8 cellular contexts compared by ENCODE assay signal in genomic region chr4:15232725-15233597, GRCh38.
DNase-seq lines count a peak whose midpoint lies in the region; ATAC-seq and TF ChIP-seq lines count a peak whose summit lies in the region.

No MANE protein-coding gene starts in this region.

- no peaks in the 10 kb centered on the region for H3K36me3 Mint-ChIP-seq in activated naive CD4-positive, alpha-beta T cell treated with anti-CD3 and anti-CD28 coated beads, Interleukin-2, amount 50 U/mL, for 72 hours

- DNase-seq in C1 segment of cervical spinal cord (lab: John Stamatoyannopoulos, UW) (peak in 13 of 14 donors; percentile 16 to 97 (median 31)), right cardiac atrium (peak in 2 of 3 donors; percentile 52 to 61), stomach (no peak), NCI-H1436 (lab: John Stamatoyannopoulos, UW) (no peak)
- DNase-seq in activated naive CD4-positive, alpha-beta T cell treated with anti-CD3 and anti-CD28 coated beads, Interleukin-2, amount 50 U/mL, for 72 hours (ENCODE audit: low spot score in 2 of 2) = no peak

- TF ChIP-seq EP300 in stomach (IDR thresholded peaks at IDR 0.05) = no peak

- H3K9me3 ChIP-seq in right cardiac atrium (ENCODE audit: control insufficient read depth, low read length) (no peaks in the 10 kb centered on the region), stomach (no peaks in the 10 kb centered on the region)

- H3K4me3 ChIP-seq in right cardiac atrium (ENCODE audit: low read length) (no peak overlapping the region), stomach (no peak overlapping the region)

- H3K27ac Mint-ChIP-seq in activated naive CD4-positive, alpha-beta T cell treated with anti-CD3 and anti-CD28 coated beads, Interleukin-2, amount 50 U/mL, for 72 hours = peak overlapping the region; percentile 50 to 83

- no peak for TF ChIP-seq CTCF in stomach (IDR thresholded peaks at IDR 0.05)

- H3K36me3 ChIP-seq in stomach = no peaks in the 10 kb centered on the region

- TF ChIP-seq POLR2A in stomach (IDR thresholded peaks at IDR 0.05) = no peak

- H3K9me3 Mint-ChIP-seq in activated naive CD4-positive, alpha-beta T cell treated with anti-CD3 and anti-CD28 coated beads, Interleukin-2, amount 50 U/mL, for 72 hours = no peaks in the 10 kb centered on the region

- ATAC-seq in HG02798 (IDR thresholded peaks at IDR 0.05; ENCODE audit: poor library complexity, unreplicated experiment) (peak; percentile 27), right cardiac atrium (peak; percentile 19 to 30), GM21360 (IDR thresholded peaks at IDR 0.05; ENCODE audit: unreplicated experiment) (no peak), GM21529 (IDR thresholded peaks at IDR 0.05; ENCODE audit: unreplicated experiment) (no peak)
- ATAC-seq in activated naive CD4-positive, alpha-beta T cell treated with anti-CD3 and anti-CD28 coated beads, Interleukin-2, amount 50 U/mL, for 72 hours = peak; percentile 4 to 42

- 36% methylated on average over 10 of the region's 10 CpGs for WGBS in right cardiac atrium
- 32 to 42% (median 39%) methylated on average over 10 of the region's 10 CpGs for WGBS in stomach, 5 donors

- intact Hi-C loops in right cardiac atrium (cut with DNase I) (loop anchor here in 2 of 4 donors (10.0 kb wide), 1 partner anchor 162 kb away; no protein-coding TSS in a partner anchor), stomach (cut with DNase I; ENCODE audit: low total_unique reads) (no loop called here)

- H3K27ac ChIP-seq in right cardiac atrium (ENCODE audit: low read length) (no peak overlapping the region), stomach (peak overlapping the region in 3 of 5 donors; percentile 17 to 73 (median 56))

- H3K4me1 ChIP-seq in right cardiac atrium (ENCODE audit: control insufficient read depth, insufficient read depth, low read length) (no peaks in the 10 kb centered on the region), stomach (peaks cover 0 to 35% (median 20%) of the 10 kb centered on the region in 4 donors)

- H3K27me3 ChIP-seq in right cardiac atrium (ENCODE audit: control insufficient read depth, insufficient read depth) (no peaks in the 10 kb centered on the region), stomach (no peaks in the 10 kb centered on the region)

Comparison
In these comparisons a context has a peak if more than half of its experiments do, and no peak if none do; other contexts are left out.
1. DNase-seq: peak in C1 segment of cervical spinal cord (13 of 14) and right cardiac atrium (2 of 3); none in activated naive CD4-positive, alpha-beta T cell treated with anti-CD3 and anti-CD28 coated beads, Interleukin-2, amount 50 U/mL, for 72 hours (0 of 2), stomach (single experiment) and NCI-H1436 (single experiment).
2. ATAC-seq: peak in HG02798 (single experiment), activated naive CD4-positive, alpha-beta T cell treated with anti-CD3 and anti-CD28 coated beads, Interleukin-2, amount 50 U/mL, for 72 hours (2 of 2) and right cardiac atrium (2 of 2); none in GM21360 (single experiment) and GM21529 (single experiment).